1 cellular context compared by ENCODE assay signal in the genomic region with DNA sequence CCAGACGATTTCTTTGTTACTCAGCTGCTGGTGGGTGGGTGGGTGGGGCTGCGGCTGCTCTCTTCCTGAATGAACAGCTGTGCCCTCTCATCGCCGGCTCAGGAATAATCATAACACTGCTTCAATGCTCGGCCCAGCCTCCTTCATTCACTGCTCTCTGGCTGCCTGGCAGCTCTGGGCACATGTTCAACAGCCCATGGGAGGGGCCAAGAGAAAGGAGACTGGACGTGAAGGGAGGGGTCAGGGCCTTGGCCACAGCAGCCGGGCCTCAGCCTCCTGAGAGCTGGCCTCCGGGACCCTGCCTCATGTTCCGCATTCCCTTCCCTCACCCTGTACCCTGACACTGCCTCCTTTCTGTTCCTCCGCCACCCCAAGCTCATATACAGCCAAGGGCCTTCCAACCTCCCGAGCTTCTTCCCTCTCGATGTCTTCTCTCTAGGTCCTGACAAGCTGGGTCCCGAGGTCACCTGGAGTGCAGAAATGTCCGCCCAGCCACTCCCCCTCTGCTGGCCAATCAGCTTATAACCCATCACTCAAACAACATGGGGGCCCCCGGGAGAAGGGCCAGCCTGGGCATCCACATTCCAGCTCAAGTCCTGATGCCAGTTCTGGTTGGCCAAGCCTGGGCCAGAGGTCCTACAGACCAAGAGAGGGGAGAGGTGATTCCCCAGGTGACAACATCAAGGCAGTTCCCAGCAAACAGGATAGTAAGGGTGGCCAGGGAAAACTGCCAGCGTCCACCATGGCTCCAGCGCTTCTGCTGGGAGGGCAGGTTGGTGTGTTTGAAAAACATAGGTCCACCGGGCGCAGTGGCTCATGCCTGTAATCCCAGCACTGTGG.
TF ChIP-seq lines count a peak whose summit lies in the region.

No MANE protein-coding gene starts in this region.

TF ChIP-seq in HepG2, 621 proteins besides CTCF, POLR2A, EP300 and RAD21 (continued from another document and continues in another):
- TF ChIP-seq, protein P1, sequence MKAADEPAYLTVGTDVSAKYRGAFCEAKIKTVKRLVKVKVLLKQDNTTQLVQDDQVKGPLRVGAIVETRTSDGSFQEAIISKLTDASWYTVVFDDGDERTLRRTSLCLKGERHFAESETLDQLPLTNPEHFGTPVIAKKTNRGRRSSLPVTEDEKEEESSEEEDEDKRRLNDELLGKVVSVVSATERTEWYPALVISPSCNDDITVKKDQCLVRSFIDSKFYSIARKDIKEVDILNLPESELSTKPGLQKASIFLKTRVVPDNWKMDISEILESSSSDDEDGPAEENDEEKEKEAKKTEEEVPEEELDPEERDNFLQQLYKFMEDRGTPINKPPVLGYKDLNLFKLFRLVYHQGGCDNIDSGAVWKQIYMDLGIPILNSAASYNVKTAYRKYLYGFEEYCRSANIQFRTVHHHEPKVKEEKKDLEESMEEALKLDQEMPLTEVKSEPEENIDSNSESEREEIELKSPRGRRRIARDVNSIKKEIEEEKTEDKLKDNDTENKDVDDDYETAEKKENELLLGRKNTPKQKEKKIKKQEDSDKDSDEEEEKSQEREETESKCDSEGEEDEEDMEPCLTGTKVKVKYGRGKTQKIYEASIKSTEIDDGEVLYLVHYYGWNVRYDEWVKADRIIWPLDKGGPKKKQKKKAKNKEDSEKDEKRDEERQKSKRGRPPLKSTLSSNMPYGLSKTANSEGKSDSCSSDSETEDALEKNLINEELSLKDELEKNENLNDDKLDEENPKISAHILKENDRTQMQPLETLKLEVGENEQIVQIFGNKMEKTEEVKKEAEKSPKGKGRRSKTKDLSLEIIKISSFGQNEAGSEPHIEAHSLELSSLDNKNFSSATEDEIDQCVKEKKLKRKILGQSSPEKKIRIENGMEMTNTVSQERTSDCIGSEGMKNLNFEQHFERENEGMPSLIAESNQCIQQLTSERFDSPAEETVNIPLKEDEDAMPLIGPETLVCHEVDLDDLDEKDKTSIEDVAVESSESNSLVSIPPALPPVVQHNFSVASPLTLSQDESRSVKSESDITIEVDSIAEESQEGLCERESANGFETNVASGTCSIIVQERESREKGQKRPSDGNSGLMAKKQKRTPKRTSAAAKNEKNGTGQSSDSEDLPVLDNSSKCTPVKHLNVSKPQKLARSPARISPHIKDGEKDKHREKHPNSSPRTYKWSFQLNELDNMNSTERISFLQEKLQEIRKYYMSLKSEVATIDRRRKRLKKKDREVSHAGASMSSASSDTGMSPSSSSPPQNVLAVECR (CRISPR knock-in tag; IDR thresholded peaks at IDR 0.05; ENCODE audit: borderline replicate concordance) = 0 out of 2 replicates have a peak, but pooled peaks have one; percentile 25
- no peak for TF ChIP-seq GATA4 (IDR thresholded peaks at IDR 0.05; ENCODE audit: borderline replicate concordance, low read depth)
- no peak for TF ChIP-seq ZNF20 (CRISPR knock-in tag; IDR thresholded peaks at IDR 0.05)
- no peak for TF ChIP-seq NPAS2 (CRISPR knock-in tag; IDR thresholded peaks at IDR 0.05; ENCODE audit: borderline replicate concordance)
- no peak for TF ChIP-seq ZSCAN29 (CRISPR knock-in tag; conservative IDR thresholded peaks at IDR 0.05)
- TF ChIP-seq, protein P2, sequence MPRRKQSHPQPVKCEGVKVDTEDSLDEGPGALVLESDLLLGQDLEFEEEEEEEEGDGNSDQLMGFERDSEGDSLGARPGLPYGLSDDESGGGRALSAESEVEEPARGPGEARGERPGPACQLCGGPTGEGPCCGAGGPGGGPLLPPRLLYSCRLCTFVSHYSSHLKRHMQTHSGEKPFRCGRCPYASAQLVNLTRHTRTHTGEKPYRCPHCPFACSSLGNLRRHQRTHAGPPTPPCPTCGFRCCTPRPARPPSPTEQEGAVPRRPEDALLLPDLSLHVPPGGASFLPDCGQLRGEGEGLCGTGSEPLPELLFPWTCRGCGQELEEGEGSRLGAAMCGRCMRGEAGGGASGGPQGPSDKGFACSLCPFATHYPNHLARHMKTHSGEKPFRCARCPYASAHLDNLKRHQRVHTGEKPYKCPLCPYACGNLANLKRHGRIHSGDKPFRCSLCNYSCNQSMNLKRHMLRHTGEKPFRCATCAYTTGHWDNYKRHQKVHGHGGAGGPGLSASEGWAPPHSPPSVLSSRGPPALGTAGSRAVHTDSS (CRISPR knock-in tag; conservative IDR thresholded peaks at IDR 0.05) = no peak
- TF ChIP-seq ATF1 (CRISPR knock-in tag; IDR thresholded peaks at IDR 0.05) = no peak
- TF ChIP-seq ZNF747 (CRISPR knock-in tag; IDR thresholded peaks at IDR 0.05; ENCODE audit: borderline replicate concordance) = no peak
- TF ChIP-seq ZBTB7B (CRISPR knock-in tag; IDR thresholded peaks at IDR 0.05) = no peak
- TF ChIP-seq, protein P3, sequence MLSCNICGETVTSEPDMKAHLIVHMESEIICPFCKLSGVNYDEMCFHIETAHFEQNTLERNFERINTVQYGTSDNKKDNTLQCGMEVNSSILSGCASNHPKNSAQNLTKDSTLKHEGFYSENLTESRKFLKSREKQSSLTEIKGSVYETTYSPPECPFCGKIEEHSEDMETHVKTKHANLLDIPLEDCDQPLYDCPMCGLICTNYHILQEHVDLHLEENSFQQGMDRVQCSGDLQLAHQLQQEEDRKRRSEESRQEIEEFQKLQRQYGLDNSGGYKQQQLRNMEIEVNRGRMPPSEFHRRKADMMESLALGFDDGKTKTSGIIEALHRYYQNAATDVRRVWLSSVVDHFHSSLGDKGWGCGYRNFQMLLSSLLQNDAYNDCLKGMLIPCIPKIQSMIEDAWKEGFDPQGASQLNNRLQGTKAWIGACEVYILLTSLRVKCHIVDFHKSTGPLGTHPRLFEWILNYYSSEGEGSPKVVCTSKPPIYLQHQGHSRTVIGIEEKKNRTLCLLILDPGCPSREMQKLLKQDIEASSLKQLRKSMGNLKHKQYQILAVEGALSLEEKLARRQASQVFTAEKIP (CRISPR knock-in tag; IDR thresholded peaks at IDR 0.05; ENCODE audit: borderline replicate concordance) = no peak
- TF ChIP-seq ZNF484 (CRISPR knock-in tag; IDR thresholded peaks at IDR 0.05; ENCODE audit: borderline replicate concordance, low read depth) = no peak
- no peak for TF ChIP-seq TOE1 (CRISPR knock-in tag; IDR thresholded peaks at IDR 0.05)
- no peak for TF ChIP-seq SOX6 (IDR thresholded peaks at IDR 0.05)
- TF ChIP-seq SOX6 (CRISPR knock-in tag; IDR thresholded peaks at IDR 0.05) = peak; percentile 32; the same call in 1 of the 2 replicates
- no peak for TF ChIP-seq ZNF629 (CRISPR knock-in tag; conservative IDR thresholded peaks at IDR 0.05)
- TF ChIP-seq, protein P4, sequence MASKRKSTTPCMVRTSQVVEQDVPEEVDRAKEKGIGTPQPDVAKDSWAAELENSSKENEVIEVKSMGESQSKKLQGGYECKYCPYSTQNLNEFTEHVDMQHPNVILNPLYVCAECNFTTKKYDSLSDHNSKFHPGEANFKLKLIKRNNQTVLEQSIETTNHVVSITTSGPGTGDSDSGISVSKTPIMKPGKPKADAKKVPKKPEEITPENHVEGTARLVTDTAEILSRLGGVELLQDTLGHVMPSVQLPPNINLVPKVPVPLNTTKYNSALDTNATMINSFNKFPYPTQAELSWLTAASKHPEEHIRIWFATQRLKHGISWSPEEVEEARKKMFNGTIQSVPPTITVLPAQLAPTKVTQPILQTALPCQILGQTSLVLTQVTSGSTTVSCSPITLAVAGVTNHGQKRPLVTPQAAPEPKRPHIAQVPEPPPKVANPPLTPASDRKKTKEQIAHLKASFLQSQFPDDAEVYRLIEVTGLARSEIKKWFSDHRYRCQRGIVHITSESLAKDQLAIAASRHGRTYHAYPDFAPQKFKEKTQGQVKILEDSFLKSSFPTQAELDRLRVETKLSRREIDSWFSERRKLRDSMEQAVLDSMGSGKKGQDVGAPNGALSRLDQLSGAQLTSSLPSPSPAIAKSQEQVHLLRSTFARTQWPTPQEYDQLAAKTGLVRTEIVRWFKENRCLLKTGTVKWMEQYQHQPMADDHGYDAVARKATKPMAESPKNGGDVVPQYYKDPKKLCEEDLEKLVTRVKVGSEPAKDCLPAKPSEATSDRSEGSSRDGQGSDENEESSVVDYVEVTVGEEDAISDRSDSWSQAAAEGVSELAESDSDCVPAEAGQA (IDR thresholded peaks at IDR 0.05; ENCODE audit: low read depth) = no peak
- TF ChIP-seq, protein P4 (CRISPR knock-in tag; IDR thresholded peaks at IDR 0.05; ENCODE audit: borderline replicate concordance) = no peak
- TF ChIP-seq, protein P5, sequence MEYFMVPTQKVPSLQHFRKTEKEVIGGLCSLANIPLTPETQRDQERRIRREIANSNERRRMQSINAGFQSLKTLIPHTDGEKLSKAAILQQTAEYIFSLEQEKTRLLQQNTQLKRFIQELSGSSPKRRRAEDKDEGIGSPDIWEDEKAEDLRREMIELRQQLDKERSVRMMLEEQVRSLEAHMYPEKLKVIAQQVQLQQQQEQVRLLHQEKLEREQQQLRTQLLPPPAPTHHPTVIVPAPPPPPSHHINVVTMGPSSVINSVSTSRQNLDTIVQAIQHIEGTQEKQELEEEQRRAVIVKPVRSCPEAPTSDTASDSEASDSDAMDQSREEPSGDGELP (IDR thresholded peaks at IDR 0.05; ENCODE audit: borderline replicate concordance, low read depth) = peak; percentile 7; the same call in 1 of the 2 replicates
- TF ChIP-seq ZNF883 (CRISPR knock-in tag; IDR thresholded peaks at IDR 0.05; ENCODE audit: not compliant biosample characterization) = no peak
- no peak for TF ChIP-seq BCL6 (CRISPR knock-in tag; IDR thresholded peaks at IDR 0.05)
- no peak for TF ChIP-seq ZNF557 (CRISPR knock-in tag; IDR thresholded peaks at IDR 0.05)
- TF ChIP-seq SOX13 (IDR thresholded peaks at IDR 0.05) = no peak
- no peak for TF ChIP-seq SOX13 (CRISPR knock-in tag; conservative IDR thresholded peaks at IDR 0.05 in 1 of 2, IDR thresholded peaks at IDR 0.05 in 1 of 2)
- TF ChIP-seq KDM2A (CRISPR knock-in tag; IDR thresholded peaks at IDR 0.05; ENCODE audit: borderline replicate concordance, low read depth) = peak; percentile 26; the same call in 1 of the 2 replicates
- TF ChIP-seq, protein P6, sequence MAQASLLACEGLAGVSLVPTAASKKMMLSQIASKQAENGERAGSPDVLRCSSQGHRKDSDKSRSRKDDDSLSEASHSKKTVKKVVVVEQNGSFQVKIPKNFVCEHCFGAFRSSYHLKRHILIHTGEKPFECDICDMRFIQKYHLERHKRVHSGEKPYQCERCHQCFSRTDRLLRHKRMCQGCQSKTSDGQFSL (CRISPR knock-in tag; IDR thresholded peaks at IDR 0.05) = no peak
- TF ChIP-seq, protein P7, sequence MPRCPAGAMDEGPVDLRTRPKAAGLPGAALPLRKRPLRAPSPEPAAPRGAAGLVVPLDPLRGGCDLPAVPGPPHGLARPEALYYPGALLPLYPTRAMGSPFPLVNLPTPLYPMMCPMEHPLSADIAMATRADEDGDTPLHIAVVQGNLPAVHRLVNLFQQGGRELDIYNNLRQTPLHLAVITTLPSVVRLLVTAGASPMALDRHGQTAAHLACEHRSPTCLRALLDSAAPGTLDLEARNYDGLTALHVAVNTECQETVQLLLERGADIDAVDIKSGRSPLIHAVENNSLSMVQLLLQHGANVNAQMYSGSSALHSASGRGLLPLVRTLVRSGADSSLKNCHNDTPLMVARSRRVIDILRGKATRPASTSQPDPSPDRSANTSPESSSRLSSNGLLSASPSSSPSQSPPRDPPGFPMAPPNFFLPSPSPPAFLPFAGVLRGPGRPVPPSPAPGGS (CRISPR knock-in tag; IDR thresholded peaks at IDR 0.05) = peak; percentile 69; the same call in 1 of the 2 replicates
- TF ChIP-seq ZFP36L2 (CRISPR knock-in tag; IDR thresholded peaks at IDR 0.05) = no peak
- TF ChIP-seq, protein P8, sequence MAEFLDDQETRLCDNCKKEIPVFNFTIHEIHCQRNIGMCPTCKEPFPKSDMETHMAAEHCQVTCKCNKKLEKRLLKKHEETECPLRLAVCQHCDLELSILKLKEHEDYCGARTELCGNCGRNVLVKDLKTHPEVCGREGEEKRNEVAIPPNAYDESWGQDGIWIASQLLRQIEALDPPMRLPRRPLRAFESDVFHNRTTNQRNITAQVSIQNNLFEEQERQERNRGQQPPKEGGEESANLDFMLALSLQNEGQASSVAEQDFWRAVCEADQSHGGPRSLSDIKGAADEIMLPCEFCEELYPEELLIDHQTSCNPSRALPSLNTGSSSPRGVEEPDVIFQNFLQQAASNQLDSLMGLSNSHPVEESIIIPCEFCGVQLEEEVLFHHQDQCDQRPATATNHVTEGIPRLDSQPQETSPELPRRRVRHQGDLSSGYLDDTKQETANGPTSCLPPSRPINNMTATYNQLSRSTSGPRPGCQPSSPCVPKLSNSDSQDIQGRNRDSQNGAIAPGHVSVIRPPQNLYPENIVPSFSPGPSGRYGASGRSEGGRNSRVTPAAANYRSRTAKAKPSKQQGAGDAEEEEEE (CRISPR knock-in tag; IDR thresholded peaks at IDR 0.05; ENCODE audit: borderline replicate concordance) = no peak
- no peak for TF ChIP-seq ZNF468 (CRISPR knock-in tag; IDR thresholded peaks at IDR 0.05)
- no peak for TF ChIP-seq FOXP1 (IDR thresholded peaks at IDR 0.05)
- TF ChIP-seq FOXP1 (CRISPR knock-in tag; IDR thresholded peaks at IDR 0.05) = no peak
- TF ChIP-seq GABPA (IDR thresholded peaks at IDR 0.05; ENCODE audit: low read depth, low read length) = no peak
- TF ChIP-seq GABPA (CRISPR knock-in tag; IDR thresholded peaks at IDR 0.05; ENCODE audit: low read depth) = no peak
- TF ChIP-seq ZFY (CRISPR knock-in tag; IDR thresholded peaks at IDR 0.05) = peak; percentile 52
- no peak for TF ChIP-seq RFX1 (IDR thresholded peaks at IDR 0.05)
- TF ChIP-seq NFIB (CRISPR knock-in tag; IDR thresholded peaks at IDR 0.05; ENCODE audit: borderline replicate concordance) = no peak
- peak; percentile 69 for TF ChIP-seq NFYC (CRISPR knock-in tag; IDR thresholded peaks at IDR 0.05)
- TF ChIP-seq ZNF496 (CRISPR knock-in tag; IDR thresholded peaks at IDR 0.05; ENCODE audit: insufficient replicate concordance) = no peak
- 0 out of 2 replicates have a peak, but pooled peaks have one; percentile 52 for TF ChIP-seq FOXC1 (CRISPR knock-in tag; IDR thresholded peaks at IDR 0.05; ENCODE audit: borderline replicate concordance)
- TF ChIP-seq HNRNPLL (IDR thresholded peaks at IDR 0.05; ENCODE audit: low read depth, low read length, poor library complexity, severe bottlenecking) = no peak
- TF ChIP-seq TEAD2 (CRISPR knock-in tag; IDR thresholded peaks at IDR 0.05) = no peak
- TF ChIP-seq MYC (CRISPR knock-in tag; IDR thresholded peaks at IDR 0.05; ENCODE audit: borderline replicate concordance) = no peak; the same call in 1 of the 2 replicates
